ENCODE assay signal across 7 cellular contexts in genomic region chr5:144203750-144204596, GRCh38. TPM values are rescaled to one million over a fixed set of nuclear protein-coding genes. Genes with fewer than 3 reads are reported as not detected.
DNase-seq lines count a peak whose midpoint lies in the region; ATAC-seq and TF ChIP-seq lines count a peak whose summit lies in the region.

No MANE protein-coding gene starts in this region.

- DNase-seq in EH (ENCODE audit: low read depth) (peak; percentile 74), NT2/D1 (ENCODE audit: low read depth, low spot score) (peak; percentile 47), astrocyte of the cerebellum (ENCODE audit: low read depth) (peak; percentile 67), hepatocyte (ENCODE audit: low spot score) (peak; percentile 79), spleen (no peak)

- in situ Hi-C loops in astrocyte of the cerebellum (cut with HindIII; ENCODE audit: low sequenced_read_pairs) = no loop called here

- 29% methylated on average over 10 of the region's 10 CpGs for WGBS in hepatocyte (ENCODE audit: low lambda C conversion rate, missing lambda C conversion rate)
- 39 to 46% (median 42%) methylated on average over 10 of the region's 10 CpGs for WGBS in spleen, 5 donors

- H2AFZ ChIP-seq in hepatocyte = no peak overlapping the region

- H4K20me1 ChIP-seq in hepatocyte (ENCODE audit: insufficient read depth, poor library complexity, severe bottlenecking) = no peaks in the 10 kb centered on the region

- no peaks in the 10 kb centered on the region for H3K79me2 ChIP-seq in hepatocyte

- peaks cover 2% of the 10 kb centered on the region for H3K4me1 ChIP-seq in NT2/D1 (ENCODE audit: insufficient read depth, insufficient read length)
- peaks cover 9% of the 10 kb centered on the region for H3K4me1 ChIP-seq in hepatocyte (ENCODE audit: insufficient read depth)
- peaks cover 0 to 8% (median 4%) of the 10 kb centered on the region in 6 donors for H3K4me1 ChIP-seq in spleen

- H3K27ac ChIP-seq in hepatocyte = peak overlapping the region; percentile 42
- no peak overlapping the region for H3K27ac ChIP-seq in spleen

- H3K9me3 ChIP-seq in NT2/D1 (ENCODE audit: insufficient read depth, low read length) (no peaks in the 10 kb centered on the region), hepatocyte (ENCODE audit: low read depth) (no peaks in the 10 kb centered on the region), spleen (no peaks in the 10 kb centered on the region)

- peak; percentile 90 for ATAC-seq in GM19455 (IDR thresholded peaks at IDR 0.05; ENCODE audit: unreplicated experiment)
- peak; percentile 87 for ATAC-seq in HG03520 (IDR thresholded peaks at IDR 0.05; ENCODE audit: unreplicated experiment)

- no peaks in the 10 kb centered on the region for H3K9me2 ChIP-seq in hepatocyte (replicated peaks; ENCODE audit: insufficient read depth)

- TF ChIP-seq CTCF in astrocyte of the cerebellum (IDR thresholded peaks at IDR 0.05; ENCODE audit: low read depth, low read length, missing control alignments) = peak; percentile 84
- TF ChIP-seq CTCF in hepatocyte (IDR thresholded peaks at IDR 0.05; ENCODE audit: poor library complexity) = peak; percentile 98
- peak; percentile 66 to 91 (median 81) for TF ChIP-seq CTCF in spleen (IDR thresholded peaks at IDR 0.05 in 8 of 11, conservative IDR thresholded peaks at IDR 0.05 in 3 of 11)

- no peak overlapping the region for H3K4me3 ChIP-seq in NT2/D1 (ENCODE audit: insufficient read length, low read depth)
- no peak overlapping the region for H3K4me3 ChIP-seq in astrocyte of the cerebellum (ENCODE audit: low read depth, low read length)
- no peak overlapping the region for H3K4me3 ChIP-seq in hepatocyte
- H3K4me3 ChIP-seq in spleen = no peak overlapping the region

- H3K27me3 ChIP-seq in NT2/D1 (ENCODE audit: insufficient read depth, insufficient read length) (peaks cover 28% of the 10 kb centered on the region), hepatocyte (no peaks in the 10 kb centered on the region), spleen (replicated peaks in 1 of 7) (peaks cover 0 to 70% (median 26%) of the 10 kb centered on the region in 7 donors)

- TF ChIP-seq POLR2A in spleen (IDR thresholded peaks at IDR 0.05) = no peak

- intact Hi-C loops in spleen (cut with DNase I; ENCODE audit: low total_unique reads) = loop anchor here (10.0 kb wide), 1 partner anchor 1621 kb away; no protein-coding TSS in a partner anchor

- H3K4me2 ChIP-seq in hepatocyte = peak overlapping the region; percentile 80

- H3K36me3 ChIP-seq in NT2/D1 (ENCODE audit: insufficient read depth, insufficient read length, low read length) (no peaks in the 10 kb centered on the region), hepatocyte (replicated peaks; ENCODE audit: insufficient read depth, low read depth) (no peaks in the 10 kb centered on the region), spleen (no peaks in the 10 kb centered on the region)

- no peak overlapping the region for H3K9ac ChIP-seq in NT2/D1 (ENCODE audit: insufficient read length, low read depth)

RNA-seq across cellular contexts. Expression of gene KCTD16, which starts 33.3 kb away (rescaled TPM):
- 2.3 and 3.4 TPM in 2 replicates for total RNA-seq in hepatocyte
- polyA plus RNA-seq in hepatocyte = 0.45 and 0.52 TPM in 2 replicates
- total RNA-seq in spleen = under 1 TPM; 0.09 to 0.24 (median 0.20) TPM
- polyA plus RNA-seq in spleen = under 1 TPM; under 0.01 to 0.03 (median 0.03) TPM

RNA-seq across cellular contexts. Expression of gene YIPF5, which starts 33.5 kb away (rescaled TPM):
- 118 and 119 TPM in 2 replicates for total RNA-seq in hepatocyte
- 82.3 and 97.1 TPM in 2 replicates for polyA plus RNA-seq in hepatocyte
- total RNA-seq in spleen = 10 to 100 TPM; 25.4 to 39.5 (median 34.1) TPM
- 1 to 10 TPM; 8.2 to 9.6 (median 8.2) TPM for polyA plus RNA-seq in spleen
